8 cellular contexts compared by ENCODE assay signal in the genomic region with DNA sequence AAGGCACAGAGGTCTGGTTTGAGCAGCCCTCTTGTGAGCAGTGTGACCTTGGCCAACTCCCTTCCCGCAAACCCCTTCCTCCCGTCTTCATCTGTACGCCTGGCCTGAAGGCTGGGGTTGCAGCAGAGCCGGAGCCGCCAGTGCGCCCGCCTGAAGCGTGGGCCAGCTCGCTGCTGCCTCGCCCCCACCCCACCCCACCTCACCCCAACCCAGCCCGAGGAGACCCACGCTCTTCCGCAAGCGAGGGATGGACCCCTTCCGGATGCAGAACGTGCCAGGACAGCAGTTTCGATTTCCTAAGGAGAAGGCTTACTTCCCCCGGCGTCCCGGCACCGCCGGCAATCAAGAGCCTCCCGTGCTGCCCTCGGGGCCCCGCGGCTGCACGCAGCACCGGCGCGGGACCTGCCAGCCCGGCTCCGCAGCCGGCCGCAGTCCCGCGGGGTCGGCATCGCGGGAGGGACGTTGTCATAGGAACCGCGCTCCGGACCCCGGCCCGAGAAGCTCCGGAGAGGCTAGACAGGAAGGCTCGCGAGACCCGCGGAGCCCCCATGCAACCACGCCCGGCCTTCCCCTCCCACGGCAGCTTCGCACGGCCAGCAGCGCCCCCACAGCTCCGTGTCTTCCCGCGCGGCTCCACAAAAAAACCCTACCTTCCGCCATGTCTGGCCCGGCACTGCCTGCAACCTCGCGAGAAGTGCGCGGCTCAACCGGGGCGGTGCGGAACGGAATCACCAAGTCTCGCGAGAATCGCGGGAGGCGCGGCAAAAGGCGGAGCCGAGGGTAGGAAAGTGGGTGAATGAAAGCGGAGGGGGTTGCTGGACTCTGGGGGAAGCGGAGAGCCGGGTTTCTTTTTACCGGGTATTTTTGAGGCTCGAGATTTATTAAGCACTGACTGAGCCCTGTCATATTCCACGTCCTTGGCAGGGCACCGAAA. TPM values are rescaled to one million over a fixed set of nuclear protein-coding genes. Genes with fewer than 3 reads are reported as not detected.
A peak's percentile ranks its signal among the peaks of the same experiment; 100 is the strongest.
DNase-seq lines count a peak whose midpoint lies in the region; ATAC-seq and TF ChIP-seq lines count a peak whose summit lies in the region.

A gene with protein sequence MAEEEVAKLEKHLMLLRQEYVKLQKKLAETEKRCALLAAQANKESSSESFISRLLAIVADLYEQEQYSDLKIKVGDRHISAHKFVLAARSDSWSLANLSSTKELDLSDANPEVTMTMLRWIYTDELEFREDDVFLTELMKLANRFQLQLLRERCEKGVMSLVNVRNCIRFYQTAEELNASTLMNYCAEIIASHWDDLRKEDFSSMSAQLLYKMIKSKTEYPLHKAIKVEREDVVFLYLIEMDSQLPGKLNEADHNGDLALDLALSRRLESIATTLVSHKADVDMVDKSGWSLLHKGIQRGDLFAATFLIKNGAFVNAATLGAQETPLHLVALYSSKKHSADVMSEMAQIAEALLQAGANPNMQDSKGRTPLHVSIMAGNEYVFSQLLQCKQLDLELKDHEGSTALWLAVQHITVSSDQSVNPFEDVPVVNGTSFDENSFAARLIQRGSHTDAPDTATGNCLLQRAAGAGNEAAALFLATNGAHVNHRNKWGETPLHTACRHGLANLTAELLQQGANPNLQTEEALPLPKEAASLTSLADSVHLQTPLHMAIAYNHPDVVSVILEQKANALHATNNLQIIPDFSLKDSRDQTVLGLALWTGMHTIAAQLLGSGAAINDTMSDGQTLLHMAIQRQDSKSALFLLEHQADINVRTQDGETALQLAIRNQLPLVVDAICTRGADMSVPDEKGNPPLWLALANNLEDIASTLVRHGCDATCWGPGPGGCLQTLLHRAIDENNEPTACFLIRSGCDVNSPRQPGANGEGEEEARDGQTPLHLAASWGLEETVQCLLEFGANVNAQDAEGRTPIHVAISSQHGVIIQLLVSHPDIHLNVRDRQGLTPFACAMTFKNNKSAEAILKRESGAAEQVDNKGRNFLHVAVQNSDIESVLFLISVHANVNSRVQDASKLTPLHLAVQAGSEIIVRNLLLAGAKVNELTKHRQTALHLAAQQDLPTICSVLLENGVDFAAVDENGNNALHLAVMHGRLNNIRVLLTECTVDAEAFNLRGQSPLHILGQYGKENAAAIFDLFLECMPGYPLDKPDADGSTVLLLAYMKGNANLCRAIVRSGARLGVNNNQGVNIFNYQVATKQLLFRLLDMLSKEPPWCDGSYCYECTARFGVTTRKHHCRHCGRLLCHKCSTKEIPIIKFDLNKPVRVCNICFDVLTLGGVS (minus strand): TSS at position 698 of the 934 bp plus-strand sequence. CDS start 38 bp downstream, at position 660.

- H3K9ac ChIP-seq in mucosa of rectum (ENCODE audit: low read depth in 1 of 2, low read length in 2 of 2), result peak within 1 kb of the TSS; percentile 87 to 88

- in situ Hi-C loops in KBM-7 (cut with MboI; ENCODE audit: low pct_unique_long_range_greater_than_20kb, low sequenced_read_pairs), result no loop called here

- intact Hi-C loops in PC-9 (cut with micrococcal nuclease; ENCODE audit: unreplicated experiment), result loop anchor here (1.0 to 5.0 kb wide), 3 partner anchors 15 to 149 kb away; no protein-coding TSS in a partner anchor

- H3K4me1 ChIP-seq in PC-9 (replicated peaks; ENCODE audit: insufficient read depth) (peaks cover 14% of the 10 kb centered on the region), mucosa of rectum (ENCODE audit: control insufficient read depth in 2 of 2, insufficient read depth in 2 of 2, low read length in 2 of 2) (peaks cover 16 to 18% of the 10 kb centered on the region in 2 donors)

- H3K36me3 ChIP-seq in PC-9 (ENCODE audit: low read depth) (peaks cover 17% of the 10 kb centered on the region), mucosa of rectum (ENCODE audit: control insufficient read depth in 2 of 2, insufficient read depth in 2 of 2, low read length in 2 of 2) (peaks cover 3 to 8% of the 10 kb centered on the region in 2 donors)

- peak; percentile 76 for TF ChIP-seq POLR2A in erythroblast (IDR thresholded peaks at IDR 0.05; ENCODE audit: low read length)

- H4K20me1 ChIP-seq in PC-9 (ENCODE audit: insufficient read depth), result peaks cover 5% of the 10 kb centered on the region; the same call in 1 of the 2 replicates

- ATAC-seq in GM21576 (IDR thresholded peaks at IDR 0.05; ENCODE audit: unreplicated experiment), result peak; percentile 80

- no peak for TF ChIP-seq CTCF in PC-9 (conservative IDR thresholded peaks at IDR 0.05)

- H3K9me3 ChIP-seq in PC-9 (ENCODE audit: insufficient read depth, low read depth), result peaks cover 15% of the 10 kb centered on the region
- H3K9me3 ChIP-seq in mucosa of rectum (ENCODE audit: control insufficient read depth in 2 of 2, low read length in 2 of 2), result peaks cover 0 to 2% of the 10 kb centered on the region in 2 donors

- H3K27me3 ChIP-seq in PC-9 (ENCODE audit: insufficient read depth, low read depth) (no peaks in the 10 kb centered on the region), mucosa of rectum (ENCODE audit: control insufficient read depth in 2 of 2, insufficient read depth in 2 of 2, low read length in 2 of 2) (no peaks in the 10 kb centered on the region)

- H3K9me2 ChIP-seq in PC-9 (ENCODE audit: insufficient read depth), result no peaks in the 10 kb centered on the region

- DNase-seq in DMS 273 (lab: John Stamatoyannopoulos, UW; ENCODE audit: unreplicated experiment) (peak; percentile 96), KBM-7 (peak; percentile 95), PC-9 (peak; percentile 85 to 98), erythroblast (lab: John Stamatoyannopoulos, UW) (peak; percentile 95 to 97)
- DNase-seq in activated T-cell treated with anti-CD3 and anti-CD28 coated beads, Interleukin-2, amount 50 U/mL, for 1 hour, result peak; percentile 99
- peak; percentile 93 to 97 for DNase-seq in stimulated activated CD8-positive, alpha-beta memory T cell treated with anti-CD3 and anti-CD28 coated beads, Interleukin-4, amount 100 ng/mL, for 4 hours (ENCODE audit: low read depth in 2 of 2, low spot score in 1 of 2)

- H3K27ac ChIP-seq in PC-9 (peak within 1 kb of the TSS; percentile 46), mucosa of rectum (ENCODE audit: low read depth in 2 of 2, low read length in 2 of 2) (peak within 1 kb of the TSS; percentile 61 to 79)

- POLR2A ChIA-PET in PC-9 (lab: Charles Lee; ENCODE audit: unreplicated experiment), result interaction anchor here (0.5 to 0.7 kb wide), 2 partner anchors 34 to 404 kb away, joined by 3 to 8 read pairs; no protein-coding TSS in a partner anchor

- H3F3A ChIP-seq in PC-9 (ENCODE audit: insufficient read depth, low read depth), result 0 out of 2 replicates have a peak, but pooled peaks cover 10% of the 10 kb centered on the region

- CTCF ChIA-PET in PC-9 (lab: Charles Lee), result interaction anchor here (0.6 kb wide), 1 partner anchor 15 kb away, joined by 5 read pairs; no protein-coding TSS in a partner anchor

- peak within 1 kb of the TSS; percentile 88 for H3K4me2 ChIP-seq in PC-9

- H2AFZ ChIP-seq in PC-9, result peak within 1 kb of the TSS; percentile 80

- H3K79me2 ChIP-seq in PC-9 (ENCODE audit: low read depth), result peaks cover 52% of the 10 kb centered on the region

- H3K4me3 ChIP-seq in PC-9, result peak within 1 kb of the TSS; percentile 64
- H3K4me3 ChIP-seq in mucosa of rectum (ENCODE audit: low read length in 2 of 2), result peak within 1 kb of the TSS; percentile 73 to 95

- BruUV-seq in PC-9 (replicated peaks; lab: Mats Ljungman, UMichigan), result no TSS peak

RNA-seq across cellular contexts. Expression of the gene that starts here (rescaled TPM):
- 63.9 and 74.5 TPM in 2 replicates for total RNA-seq in PC-9 (2021)

Comparison
In these comparisons a context has a peak if more than half of its experiments do, and no peak if none do; other contexts are left out.
1. Peak in every context shown above with its lines: DNase-seq, ATAC-seq, H3K4me3 ChIP-seq and H3K27ac ChIP-seq.